In genomic region chr7:6647080-6647479, GRCh38 we compare ENCODE assay signal across 22 cellular contexts.
"Had no signal": no experiment of that assay in that cellular context is flagged by ENCODE, and none has a peak within 500 bp of the region (broad histone marks: within the 10 kb centered on the region; RNA-seq: fewer than 3 reads in every experiment).

No MANE protein-coding gene starts in this region.

- H3K36me3 ChIP-seq: neural progenitor cell, ovary had no signal

- H3K4me2 ChIP-seq: neural progenitor cell had no signal

- H3K9ac ChIP-seq: neural progenitor cell had no signal

- H3K4me3 ChIP-seq: colonic mucosa, left lung, neural progenitor cell, ovary, SK-N-MC, suprapubic skin had no signal

- H3K27ac ChIP-seq: brain microvascular endothelial cell, colonic mucosa, foreskin keratinocyte, left lung, neural progenitor cell, ovary, SK-N-MC, suprapubic skin had no signal

- H3K9me3 Mint-ChIP-seq: activated B cell treated with CpG ODN at 0.5 μM for 24 hours; central memory CD8-positive, alpha-beta T cell; stimulated activated naive CD8-positive, alpha-beta T cell treated with anti-CD3 and anti-CD28 coated beads, Interleukin-15, Interleukin-2, amounts not matched to agents 100 ng/mL and 50 ng/mL, for 24 hours had no signal

- H3K27me3 ChIP-seq: brain microvascular endothelial cell, colonic mucosa, foreskin keratinocyte, left lung, neural progenitor cell, ovary, suprapubic skin had no signal

- DNase-seq: activated B cell treated with CpG ODN at 0.5 μM for 24 hours; activated CD4-positive, alpha-beta memory T cell treated with anti-CD3 and anti-CD28 coated beads for 36 hours; activated CD4-positive, alpha-beta T cell treated with anti-CD3 and anti-CD28 coated beads for 4 hours; activated naive CD4-positive, alpha-beta T cell treated with Interleukin-2 at 50 U/mL for 16 hours; activated naive CD8-positive, alpha-beta T cell treated with anti-CD3 and anti-CD28 coated beads, Interleukin-2, amount 50 U/mL, for 24 hours; brain microvascular endothelial cell; colonic mucosa; foreskin keratinocyte; hypothalamus; ovary; stimulated activated CD8-positive, alpha-beta memory T cell treated with anti-CD3 and anti-CD28 coated beads, Interleukin-4, amount 100 ng/mL, for 48 hours; T-cell; trophoblast cell had no signal

- H3K4me1 Mint-ChIP-seq: activated B cell treated with CpG ODN at 0.5 μM for 24 hours; activated naive CD8-positive, alpha-beta T cell treated with anti-CD3 and anti-CD28 coated beads, Interleukin-2, amount 50 U/mL, for 24 hours; central memory CD8-positive, alpha-beta T cell; neural progenitor cell; T-cell had no signal

- H3K4me3 Mint-ChIP-seq: activated B cell treated with CpG ODN at 0.5 μM for 24 hours; activated CD4-positive, alpha-beta memory T cell treated with anti-CD3 and anti-CD28 coated beads for 36 hours; activated naive CD8-positive, alpha-beta T cell treated with anti-CD3 and anti-CD28 coated beads, Interleukin-2, amount 50 U/mL, for 24 hours; central memory CD8-positive, alpha-beta T cell; neural progenitor cell; stimulated activated naive CD8-positive, alpha-beta T cell treated with anti-CD3 and anti-CD28 coated beads, Interleukin-15, Interleukin-2, amounts not matched to agents 100 ng/mL and 50 ng/mL, for 24 hours; T-cell had no signal

- H3K4me1 ChIP-seq: colonic mucosa, foreskin keratinocyte, left lung, neural progenitor cell, suprapubic skin had no signal

- H3K27me3 Mint-ChIP-seq: activated B cell treated with CpG ODN at 0.5 μM for 24 hours; activated CD4-positive, alpha-beta memory T cell treated with anti-CD3 and anti-CD28 coated beads for 36 hours; activated naive CD8-positive, alpha-beta T cell treated with anti-CD3 and anti-CD28 coated beads, Interleukin-2, amount 50 U/mL, for 24 hours; central memory CD8-positive, alpha-beta T cell; stimulated activated naive CD8-positive, alpha-beta T cell treated with anti-CD3 and anti-CD28 coated beads, Interleukin-15, Interleukin-2, amounts not matched to agents 100 ng/mL and 50 ng/mL, for 24 hours; T-cell had no signal

- FAIRE-seq: keratinocyte had no signal

- ATAC-seq: activated naive CD8-positive, alpha-beta T cell treated with anti-CD3 and anti-CD28 coated beads, Interleukin-2, amount 50 U/mL, for 24 hours; foreskin keratinocyte; left lung; sciatic nerve; T-cell had no signal

- H3K27ac Mint-ChIP-seq: activated B cell treated with CpG ODN at 0.5 μM for 24 hours; activated CD4-positive, alpha-beta memory T cell treated with anti-CD3 and anti-CD28 coated beads for 36 hours; activated naive CD8-positive, alpha-beta T cell treated with anti-CD3 and anti-CD28 coated beads, Interleukin-2, amount 50 U/mL, for 24 hours; activated T-helper 2 cell treated with anti-CD3 and anti-CD28 coated beads, Interferon-gamma antibody, Interleukin-2, Interleukin-4, amounts not matched to agents 10 μg/mL and 5 μg/mL and 100 μg/mL, durations not matched to agents 14 hours and 24 hours and 36 hours; neural progenitor cell; stimulated activated naive CD8-positive, alpha-beta T cell treated with anti-CD3 and anti-CD28 coated beads, Interleukin-15, Interleukin-2, amounts not matched to agents 100 ng/mL and 50 ng/mL, for 24 hours; T-cell had no signal

- H3K9me3 ChIP-seq: colonic mucosa, ovary, suprapubic skin had no signal

- H2AFZ ChIP-seq: neural progenitor cell had no signal
